ENCODE assay signal across 8 cellular contexts in the genomic region with DNA sequence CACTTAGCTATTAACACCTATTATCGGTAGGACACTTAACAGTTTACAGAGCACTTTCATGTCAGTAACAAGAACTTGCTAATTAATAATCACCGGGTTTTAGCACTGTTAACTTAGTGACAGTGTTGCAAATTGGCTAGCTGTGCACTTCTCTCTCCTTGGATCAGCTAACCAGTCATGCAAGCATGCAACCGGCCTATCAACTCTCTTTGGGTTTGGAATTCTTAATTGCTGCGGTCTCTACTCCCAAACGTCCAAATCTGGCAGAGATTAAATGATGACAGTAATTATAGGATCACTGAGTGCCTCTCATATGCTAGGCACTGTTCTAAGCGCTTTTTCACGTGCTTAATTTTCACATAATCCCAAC. TPM values are rescaled to one million over a fixed set of nuclear protein-coding genes. Genes with fewer than 3 reads are reported as not detected.
DNase-seq lines count a peak whose midpoint lies in the region; ATAC-seq and TF ChIP-seq lines count a peak whose summit lies in the region.

No MANE protein-coding gene starts in this region.

- no peak for ATAC-seq in lung (ENCODE audit: insufficient read depth, low FRiP score)
- ATAC-seq in HG02870 (IDR thresholded peaks at IDR 0.05; ENCODE audit: unreplicated experiment): no peak

- H3K27me3 ChIP-seq in ACC112 (ENCODE audit: insufficient read depth, low read length) (no peaks in the 10 kb centered on the region), HAP-1 (ENCODE audit: low read depth) (no peaks in the 10 kb centered on the region), lung (ENCODE audit: control insufficient read depth, insufficient read depth) (no peaks in the 10 kb centered on the region)

- H3K27ac ChIP-seq in ACC112 (ENCODE audit: low read depth, low read length) (peak overlapping the region; percentile 8; the same call in 1 of the 2 replicates), lung (ENCODE audit: low read depth in 1 of 2, low read length in 1 of 2) (peak overlapping the region; percentile 52 to 71)

- DNase-seq in HAP-1 (ENCODE audit: low spot score in 2 of 2) (peak in 1 of 2 experiments; percentile 21), astrocyte of the cerebellum (ENCODE audit: low read depth) (no peak), lung (ENCODE audit: low spot score) (no peak), dermis blood vessel endothelial cell (no peak), NCI-H748 (lab: John Stamatoyannopoulos, UW; ENCODE audit: unreplicated experiment) (no peak), NCI-H2227 (lab: John Stamatoyannopoulos, UW; ENCODE audit: unreplicated experiment) (no peak)

- peaks cover 8% of the 10 kb centered on the region for H3K9me3 ChIP-seq in HAP-1
- H3K9me3 ChIP-seq in lung (ENCODE audit: control insufficient read depth in 2 of 2, insufficient read depth in 1 of 2, low read length in 1 of 2): no peaks in the 10 kb centered on the region

- no peaks in the 10 kb centered on the region for H3K4me1 ChIP-seq in ACC112 (ENCODE audit: control insufficient read depth, insufficient read depth, low read length, unreplicated experiment)
- peaks cover 12% of the 10 kb centered on the region for H3K4me1 ChIP-seq in HAP-1
- H3K4me1 ChIP-seq in lung (ENCODE audit: control insufficient read depth in 2 of 2, insufficient read depth in 2 of 2, low read length in 2 of 2): peaks cover 7 to 10% of the 10 kb centered on the region in 2 donors

- peaks cover 54% of the 10 kb centered on the region for H3K79me2 ChIP-seq in ACC112 (ENCODE audit: control insufficient read depth, insufficient read depth, low read length, unreplicated experiment)

- peak overlapping the region; percentile 86 for H3K4me3 ChIP-seq in ACC112 (ENCODE audit: low read depth, low read length)
- H3K4me3 ChIP-seq in HAP-1: peak overlapping the region; percentile 71
- H3K4me3 ChIP-seq in astrocyte of the cerebellum (ENCODE audit: low read depth, low read length): peak overlapping the region; percentile 80
- H3K4me3 ChIP-seq in lung: no peak overlapping the region

- TF ChIP-seq CTCF in astrocyte of the cerebellum (IDR thresholded peaks at IDR 0.05; ENCODE audit: low read depth, low read length, missing control alignments) (no peak), lung (IDR thresholded peaks at IDR 0.05; ENCODE audit: control extremely low read depth, extremely low read depth) (no peak)

- in situ Hi-C loops in HAP-1 (cut with MboI; ENCODE audit: low sequenced_read_pairs): no loop called here
- in situ Hi-C loops in astrocyte of the cerebellum (cut with HindIII; ENCODE audit: low sequenced_read_pairs): no loop called here

- H2AFZ ChIP-seq in ACC112 (ENCODE audit: low read length, unreplicated experiment): no peak overlapping the region

- H3K36me3 ChIP-seq in ACC112 (ENCODE audit: insufficient read depth, low read length) (no peaks in the 10 kb centered on the region), HAP-1 (replicated peaks) (peaks cover 4% of the 10 kb centered on the region; the same call in 1 of the 2 replicates), lung (ENCODE audit: control insufficient read depth in 2 of 2, insufficient read depth in 2 of 2, low read length in 2 of 2) (peaks cover 0 to 6% of the 10 kb centered on the region in 2 donors)

- 31 to 61% methylated on average over 7 of the region's 7 CpGs for WGBS in lung, 2 donors

RNA-seq across cellular contexts. Expression of a gene that starts 1.2 kb away (rescaled TPM):
- total RNA-seq in lung (10 to 100 TPM; 31.7 to 47.0 TPM), dermis blood vessel endothelial cell (8.7 and 11.8 TPM in 2 replicates)
- 10 to 100 TPM; 18.7 to 20.1 TPM for polyA plus RNA-seq in lung

RNA-seq across cellular contexts. Expression of a gene that starts 25.4 kb away (rescaled TPM):
- total RNA-seq in lung (not detected), dermis blood vessel endothelial cell (not detected in 2 replicates)
- polyA plus RNA-seq in lung: under 1 TPM in 1 of 2 donors, not detected in 1; 0.07 TPM

RNA-seq across cellular contexts. Expression of a gene that starts 25.7 kb away (rescaled TPM):
- total RNA-seq in lung: 1 to 10 TPM; 5.2 to 9.4 TPM
- polyA plus RNA-seq in lung: 1 to 10 TPM; 3.1 to 4.0 TPM
- 3.1 and 5.3 TPM in 2 replicates for total RNA-seq in dermis blood vessel endothelial cell
